Comparison of ENCODE assay signal across 23 cellular contexts in the genomic region with DNA sequence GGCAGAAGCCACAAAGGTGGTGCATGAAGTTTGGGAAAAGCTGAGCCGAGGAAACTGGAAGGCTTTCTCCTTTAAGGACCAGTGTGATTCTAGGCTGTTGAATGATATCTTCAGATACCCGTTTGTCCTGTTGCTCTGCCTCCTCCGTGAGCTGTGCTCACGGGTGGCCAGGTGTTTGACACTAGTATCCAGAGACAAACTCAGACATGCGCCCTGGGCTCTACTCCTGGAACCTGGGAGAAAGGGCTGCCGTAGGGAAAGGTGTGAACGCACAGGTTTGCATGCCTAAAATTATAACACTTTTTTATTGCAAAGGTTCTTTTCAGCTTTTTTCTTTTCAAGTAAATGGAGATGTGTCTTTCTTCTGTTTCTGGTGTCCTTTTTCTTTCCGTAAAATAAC.
"Had no signal": no experiment of that assay in that cellular context is flagged by ENCODE, and none has a peak within 500 bp of the region (broad histone marks: within the 10 kb centered on the region; RNA-seq: fewer than 3 reads in every experiment).

No MANE protein-coding gene starts in this region.

- H3K4me3 ChIP-seq: esophagus squamous epithelium, lung, prostate gland, sigmoid colon, stomach, testis, tibial artery, vagina had no signal

- H3K9me3 ChIP-seq: esophagus squamous epithelium, prostate gland, sigmoid colon, stomach, testis, tibial artery, vagina had no signal

- H3K4me1 ChIP-seq: prostate gland had no signal

- H3K9me3 Mint-ChIP-seq: endodermal cell; immature natural killer cell; stimulated activated effector memory CD8-positive, alpha-beta T cell treated with anti-CD3 and anti-CD28 coated beads, Interleukin-12 subunit alpha, Interleukin-12 subunit beta, amount 100 ng/mL, for 72 hours had no signal

- H3K27me3 ChIP-seq: esophagus squamous epithelium, sigmoid colon, stomach, testis, tibial artery, vagina had no signal

- H3K4me1 Mint-ChIP-seq: immature natural killer cell; naive thymus-derived CD8-positive, alpha-beta T cell had no signal

- H3K36me3 Mint-ChIP-seq: immature natural killer cell; naive thymus-derived CD8-positive, alpha-beta T cell; stimulated activated effector memory CD8-positive, alpha-beta T cell treated with anti-CD3 and anti-CD28 coated beads, Interleukin-12 subunit alpha, Interleukin-12 subunit beta, amount 100 ng/mL, for 72 hours had no signal

- H3K4me3 Mint-ChIP-seq: endodermal cell; immature natural killer cell; naive thymus-derived CD8-positive, alpha-beta T cell; nephron progenitor cell; stimulated activated effector memory CD8-positive, alpha-beta T cell treated with anti-CD3 and anti-CD28 coated beads, Interleukin-12 subunit alpha, Interleukin-12 subunit beta, amount 100 ng/mL, for 72 hours had no signal

- H3K36me3 ChIP-seq: esophagus squamous epithelium, prostate gland, sigmoid colon, stomach, tibial artery, vagina had no signal

- DNase-seq: cerebellar nuclear complex; effector CD8-positive, alpha-beta T cell; endodermal cell; erythroblast; esophagus squamous epithelium; foreskin melanocyte; immature natural killer cell; mesendoderm; midbrain; naive thymus-derived CD8-positive, alpha-beta T cell; nephron progenitor cell; right cardiac atrium; sigmoid colon; stimulated activated CD4-positive, alpha-beta T cell treated with anti-CD3 and anti-CD28 coated beads, Interleukin-2, amount 100 ng/mL, for 24 hours; stimulated activated CD4-positive, alpha-beta T cell treated with anti-CD3 and anti-CD28 coated beads, Interleukin-4, amount 100 ng/mL, for 24 hours; stimulated activated naive CD4-positive, alpha-beta T cell treated with Interleukin-2 at 50 U/mL for 16 hours; stomach; testis; tibial artery had no signal

- H3K27ac ChIP-seq: esophagus squamous epithelium, prostate gland, sigmoid colon, stomach, testis, tibial artery, vagina had no signal

- H3K27ac Mint-ChIP-seq: endodermal cell; immature natural killer cell; naive thymus-derived CD8-positive, alpha-beta T cell; stimulated activated effector memory CD8-positive, alpha-beta T cell treated with anti-CD3 and anti-CD28 coated beads, Interleukin-12 subunit alpha, Interleukin-12 subunit beta, amount 100 ng/mL, for 72 hours had no signal
